8 cellular contexts compared by ENCODE assay signal in genomic region chr14:102592969-102593840, GRCh38. TPM values are rescaled to one million over a fixed set of nuclear protein-coding genes. Genes with fewer than 3 reads are reported as not detected.
DNase-seq lines count a peak whose midpoint lies in the region; ATAC-seq and TF ChIP-seq lines count a peak whose summit lies in the region.

No MANE protein-coding gene starts in this region.

- H3K36me3 ChIP-seq in BE2C (peaks cover 16% of the 10 kb centered on the region), body of pancreas (replicated peaks in 1 of 2; ENCODE audit: insufficient read depth in 1 of 2, low read depth in 2 of 2) (no peaks in the 10 kb centered on the region), spleen (peaks cover 0 to 18% (median 0%) of the 10 kb centered on the region in 6 donors)

- TF ChIP-seq POLR2A in body of pancreas (IDR thresholded peaks at IDR 0.05) (peak in 1 of 3 donors; percentile 24), spleen (IDR thresholded peaks at IDR 0.05) (no peak)

- WGBS in body of pancreas, 2 donors: 0% methylated on average over 3 to 62 of the region's 95 CpGs
- 0 to 2% (median 0%) methylated on average over 13 to 95 of the region's 95 CpGs for WGBS in spleen, 5 donors

- H3K4me3 ChIP-seq in BE2C (ENCODE audit: low read depth, low read length) (peak overlapping the region; percentile 92), body of pancreas (peak overlapping the region; percentile 76 to 94), spleen (peak overlapping the region; percentile 85 to 98 (median 92))

- ATAC-seq in GM19324 (IDR thresholded peaks at IDR 0.05; ENCODE audit: low FRiP score, unreplicated experiment): peak; percentile 15
- peak; percentile 11 for ATAC-seq in HG03565 (IDR thresholded peaks at IDR 0.05; ENCODE audit: unreplicated experiment)
- ATAC-seq in body of pancreas: peak; percentile 9

- TF ChIP-seq CTCF in BE2C (IDR thresholded peaks at IDR 0.05; ENCODE audit: low read depth, low read length): peak; percentile 24; the same call in 1 of the 2 replicates
- TF ChIP-seq CTCF in body of pancreas (IDR thresholded peaks at IDR 0.05): peak in 5 of 7 experiments; percentile 36 to 48 (median 36)
- TF ChIP-seq CTCF in spleen (IDR thresholded peaks at IDR 0.05 in 8 of 11, conservative IDR thresholded peaks at IDR 0.05 in 3 of 11): peak in 10 of 11 experiments; percentile 42 to 75 (median 63)

- intact Hi-C loops in body of pancreas (cut with DNase I): no loop called here
- intact Hi-C loops in spleen (cut with DNase I; ENCODE audit: low total_unique reads): no loop called here

- H3K27me3 ChIP-seq in BE2C (no peaks in the 10 kb centered on the region), body of pancreas (no peaks in the 10 kb centered on the region), spleen (replicated peaks in 1 of 7) (no peaks in the 10 kb centered on the region)

- no peaks in the 10 kb centered on the region for H3K9me3 ChIP-seq in BE2C
- H3K9me3 ChIP-seq in body of pancreas: no peaks in the 10 kb centered on the region
- H3K9me3 ChIP-seq in spleen: no peaks in the 10 kb centered on the region

- DNase-seq in BE2C: peak; percentile 68
- DNase-seq in T-helper 22 cell (ENCODE audit: low read depth): peak; percentile 23
- DNase-seq in body of pancreas: peak; percentile 52 to 61 (median 58)
- DNase-seq in iPS-NIHi7 (ENCODE audit: extremely low spot score): peak; percentile 42
- DNase-seq in spleen: peak; percentile 93
- DNase-seq in NCI-H774 (lab: John Stamatoyannopoulos, UW): no peak

- H3K27ac ChIP-seq in body of pancreas (peak overlapping the region; percentile 93 to 100 (median 96)), spleen (peak overlapping the region; percentile 97 to 99 (median 98))

- H3K4me1 ChIP-seq in BE2C (peaks cover 10% of the 10 kb centered on the region), body of pancreas (peaks cover 19% of the 10 kb centered on the region), spleen (peaks cover 4 to 49% (median 32%) of the 10 kb centered on the region in 6 donors)

RNA-seq across cellular contexts. Expression of gene RCOR1, which starts 0.8 kb away (rescaled TPM):
- polyA plus RNA-seq in BE2C (2012; ENCODE audit: insufficient read depth, insufficient read length, low read depth): 25.1 TPM
- total RNA-seq in body of pancreas (1 to 10 TPM; 6.3 to 6.7 TPM), spleen (10 to 100 TPM; 17.0 to 30.6 (median 21.9) TPM)
- polyA plus RNA-seq in spleen: 1 to 10 TPM; 3.7 to 5.8 (median 3.8) TPM
